In genomic region chr11:78400116-78400515, GRCh38 we compare ENCODE assay signal across 1 cellular context.
TF ChIP-seq lines count a peak whose summit lies in the region.

No MANE protein-coding gene starts in this region.

TF ChIP-seq in K562, 482 proteins besides CTCF, POLR2A, EP300 and RAD21 (continued from another document):
- TF ChIP-seq ELF1 (tag; IDR thresholded peaks at IDR 0.05) (0 out of 2 replicates have a peak, but pooled peaks have one; percentile 24), ZFP36 (IDR thresholded peaks at IDR 0.05; ENCODE audit: low read depth, low read length, partially characterized antibody) (peak; percentile 64), BHLHE40 (IDR thresholded peaks at IDR 0.05; ENCODE audit: low read length) (peak; percentile 30; the same call in 1 of the 2 replicates), SMARCA4 (IDR thresholded peaks at IDR 0.05) (peak; percentile 25; the same call in 1 of the 2 replicates), ZNF785 (CRISPR knock-in tag; IDR thresholded peaks at IDR 0.05) (no peak), NRF1 (conservative IDR thresholded peaks at IDR 0.05 in 1 of 2, IDR thresholded peaks at IDR 0.05 in 1 of 2) (peak; percentile 30 to 32; a peak in 1 of 4 replicates), KDM1A (IDR thresholded peaks at IDR 0.05) (0 out of 4 replicates have a peak, but pooled peaks of 1 of the 2 experiments have one; percentile 28)
